In the genomic region with DNA sequence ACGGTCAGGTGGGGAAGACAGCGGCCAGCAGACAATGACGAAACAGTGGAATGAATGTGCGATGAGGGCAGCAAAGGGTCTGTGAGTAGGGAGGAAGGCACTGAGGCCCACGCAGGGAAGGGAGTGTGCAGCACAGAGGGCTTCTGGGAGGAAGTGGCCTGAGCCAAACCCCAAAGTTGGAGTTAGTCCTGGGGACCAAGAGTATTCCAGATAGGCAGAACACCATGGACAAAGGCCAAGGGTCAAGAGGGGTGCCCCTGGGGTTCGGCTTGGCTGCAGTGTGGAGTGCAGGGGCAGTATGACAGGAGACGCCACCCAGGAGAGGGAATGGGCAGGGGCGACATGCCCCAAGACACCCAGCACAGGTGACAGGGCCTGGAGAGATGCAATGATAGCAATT, we compare ENCODE assay signal across 27 cellular contexts. TPM values are rescaled to one million over a fixed set of nuclear protein-coding genes. Genes with fewer than 3 reads are reported as not detected.
"Had no signal": no experiment of that assay in that cellular context is flagged by ENCODE, and none has a peak within 500 bp of the region (broad histone marks: within the 10 kb centered on the region; RNA-seq: fewer than 3 reads in every experiment).

No MANE protein-coding gene starts in this region.

- H3K4me3 Mint-ChIP-seq: activated CD8-positive, alpha-beta T cell treated with anti-CD3 and anti-CD28 coated beads, Interleukin-2, amount 10 ng/mL, durations not matched to agents 7 days and 5 days had no signal

- H3K27me3 ChIP-seq: MG63, SJCRH30 had no signal

- H3K36me3 ChIP-seq: WERI-Rb-1 had no signal

- H3K27ac Mint-ChIP-seq: activated CD8-positive, alpha-beta T cell treated with anti-CD3 and anti-CD28 coated beads, Interleukin-2, amount 10 ng/mL, durations not matched to agents 7 days and 5 days had no signal

- H3K4me3 ChIP-seq: MG63, SJCRH30 had no signal

- H3K27ac ChIP-seq: KMS-11, SJCRH30, WERI-Rb-1 had no signal

- H3K9me3 ChIP-seq: MG63, SK-N-SH had no signal

- ATAC-seq: activated CD8-positive, alpha-beta T cell treated with anti-CD3 and anti-CD28 coated beads, Interleukin-2, amount 10 ng/mL, durations not matched to agents 7 days and 5 days; HepG2; Right ventricle myocardium inferior had no signal

- H3K4me2 ChIP-seq: KMS-11, SK-N-SH had no signal

- DNase-seq: activated CD4-positive, alpha-beta T cell treated with anti-CD3 and anti-CD28 coated beads for 48 hours; activated CD4-positive, alpha-beta T cell treated with anti-CD3 and anti-CD28 coated beads, Interleukin-2, amount 50 U/mL, for 4 hours; activated CD4-positive, CD25-positive, alpha-beta regulatory T cell treated with anti-CD3 and anti-CD28 coated beads, Interleukin-2, amount 50 U/mL, for 72 hours; activated CD8-positive, alpha-beta memory T cell treated with anti-CD3 and anti-CD28 coated beads, Interleukin-2, amount 50 U/mL, for 48 hours; activated CD8-positive, alpha-beta T cell treated with anti-CD3 and anti-CD28 coated beads, Interleukin-2, amount 10 ng/mL, durations not matched to agents 7 days and 5 days; activated naive CD4-positive, alpha-beta T cell treated with anti-CD3 and anti-CD28 coated beads, Interleukin-2, amount 50 U/mL, for 16 hours; activated T-cell treated with anti-CD3 and anti-CD28 coated beads, Interleukin-2, amount 50 U/mL, for 1 hour; MG63; MV-4-11; NCI-H1105; NCI-H1436; NCI-H1930; NCI-H2171; NCI-H226; NCI-H526; NCI-H774; RPMI8226; SJCRH30; SK-N-SH; T-helper 1 cell; WERI-Rb-1 had no signal

RNA-seq across cellular contexts. Expression of gene CHGA, which starts 58.8 kb away (rescaled TPM):
- total RNA-seq: activated CD8-positive, alpha-beta T cell treated with anti-CD3 and anti-CD28 coated beads, Interleukin-2, amount 10 ng/mL, durations not matched to agents 7 days and 5 days; aorta; bronchial epithelial cell; HepG2; Right ventricle myocardium inferior; SJCRH30; T-helper 2 cell treated with Interferon-gamma antibody and Interleukin-4, amounts not matched to agents 100 ng/mL and 5 ng/mL, for 36 hours had no signal
